In genomic region chr2:237471457-237472186, GRCh38 we compare ENCODE assay signal across 1 cellular context.
TF ChIP-seq lines count a peak whose summit lies in the region.

No MANE protein-coding gene starts in this region.

TF ChIP-seq in HepG2, 621 proteins besides CTCF, POLR2A, EP300 and RAD21 (continues in another document):
- TF ChIP-seq ZNF101 (CRISPR knock-in tag; IDR thresholded peaks at IDR 0.05; ENCODE audit: borderline replicate concordance, low read depth) (no peak), AHR (CRISPR knock-in tag; IDR thresholded peaks at IDR 0.05) (0 out of 2 replicates have a peak, but pooled peaks have one; percentile 22), PHF21A (CRISPR knock-in tag; IDR thresholded peaks at IDR 0.05) (no peak), NONO (IDR thresholded peaks at IDR 0.05) (no peak), NONO (CRISPR knock-in tag; conservative IDR thresholded peaks at IDR 0.05) (0 out of 2 replicates have a peak, but pooled peaks have one; percentile 16), ZNF350 (CRISPR knock-in tag; IDR thresholded peaks at IDR 0.05; ENCODE audit: borderline replicate concordance, low read depth) (0 out of 2 replicates have a peak, but pooled peaks have one; percentile 23), ZNF619 (CRISPR knock-in tag; IDR thresholded peaks at IDR 0.05) (0 out of 2 replicates have a peak, but pooled peaks have one; percentile 32), ZNF687 (CRISPR knock-in tag; IDR thresholded peaks at IDR 0.05) (peak; percentile 26; the same call in 1 of the 2 replicates), GABPA (IDR thresholded peaks at IDR 0.05; ENCODE audit: low read depth, low read length) (no peak), GABPA (CRISPR knock-in tag; IDR thresholded peaks at IDR 0.05; ENCODE audit: low read depth) (no peak), RELA (CRISPR knock-in tag; IDR thresholded peaks at IDR 0.05) (0 out of 2 replicates have a peak, but pooled peaks have one; percentile 48), XRCC5 (optimal IDR thresholded peaks at IDR 0.05; ENCODE audit: low read length) (peak; percentile 79), ZNF724P (CRISPR knock-in tag; IDR thresholded peaks at IDR 0.05; ENCODE audit: borderline replicate concordance) (no peak), ZBTB37 (CRISPR knock-in tag; IDR thresholded peaks at IDR 0.05) (no peak), SMC3 (IDR thresholded peaks at IDR 0.05; ENCODE audit: low read length) (peak; percentile 36; the same call in 1 of the 2 replicates), FOXM1 (CRISPR knock-in tag; IDR thresholded peaks at IDR 0.05) (no peak), ZFP36L1 (CRISPR knock-in tag; IDR thresholded peaks at IDR 0.05) (peak; percentile 34; the same call in 1 of the 2 replicates), KDM2A (CRISPR knock-in tag; IDR thresholded peaks at IDR 0.05; ENCODE audit: borderline replicate concordance, low read depth) (peak; percentile 18; the same call in 1 of the 2 replicates), HOMEZ (CRISPR knock-in tag; IDR thresholded peaks at IDR 0.05; ENCODE audit: low read depth) (no peak), STAG1 (CRISPR knock-in tag; IDR thresholded peaks at IDR 0.05) (peak; percentile 82), SKIL (CRISPR knock-in tag; IDR thresholded peaks at IDR 0.05; ENCODE audit: borderline replicate concordance) (no peak), ZFX (CRISPR knock-in tag; IDR thresholded peaks at IDR 0.05; ENCODE audit: low read depth) (peak; percentile 25; the same call in 1 of the 2 replicates)
- TF ChIP-seq, protein P1, sequence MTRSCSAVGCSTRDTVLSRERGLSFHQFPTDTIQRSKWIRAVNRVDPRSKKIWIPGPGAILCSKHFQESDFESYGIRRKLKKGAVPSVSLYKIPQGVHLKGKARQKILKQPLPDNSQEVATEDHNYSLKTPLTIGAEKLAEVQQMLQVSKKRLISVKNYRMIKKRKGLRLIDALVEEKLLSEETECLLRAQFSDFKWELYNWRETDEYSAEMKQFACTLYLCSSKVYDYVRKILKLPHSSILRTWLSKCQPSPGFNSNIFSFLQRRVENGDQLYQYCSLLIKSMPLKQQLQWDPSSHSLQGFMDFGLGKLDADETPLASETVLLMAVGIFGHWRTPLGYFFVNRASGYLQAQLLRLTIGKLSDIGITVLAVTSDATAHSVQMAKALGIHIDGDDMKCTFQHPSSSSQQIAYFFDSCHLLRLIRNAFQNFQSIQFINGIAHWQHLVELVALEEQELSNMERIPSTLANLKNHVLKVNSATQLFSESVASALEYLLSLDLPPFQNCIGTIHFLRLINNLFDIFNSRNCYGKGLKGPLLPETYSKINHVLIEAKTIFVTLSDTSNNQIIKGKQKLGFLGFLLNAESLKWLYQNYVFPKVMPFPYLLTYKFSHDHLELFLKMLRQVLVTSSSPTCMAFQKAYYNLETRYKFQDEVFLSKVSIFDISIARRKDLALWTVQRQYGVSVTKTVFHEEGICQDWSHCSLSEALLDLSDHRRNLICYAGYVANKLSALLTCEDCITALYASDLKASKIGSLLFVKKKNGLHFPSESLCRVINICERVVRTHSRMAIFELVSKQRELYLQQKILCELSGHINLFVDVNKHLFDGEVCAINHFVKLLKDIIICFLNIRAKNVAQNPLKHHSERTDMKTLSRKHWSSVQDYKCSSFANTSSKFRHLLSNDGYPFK (CRISPR knock-in tag; IDR thresholded peaks at IDR 0.05; ENCODE audit: borderline replicate concordance) = peak; percentile 15; the same call in 1 of the 2 replicates
- TF ChIP-seq, protein P2, sequence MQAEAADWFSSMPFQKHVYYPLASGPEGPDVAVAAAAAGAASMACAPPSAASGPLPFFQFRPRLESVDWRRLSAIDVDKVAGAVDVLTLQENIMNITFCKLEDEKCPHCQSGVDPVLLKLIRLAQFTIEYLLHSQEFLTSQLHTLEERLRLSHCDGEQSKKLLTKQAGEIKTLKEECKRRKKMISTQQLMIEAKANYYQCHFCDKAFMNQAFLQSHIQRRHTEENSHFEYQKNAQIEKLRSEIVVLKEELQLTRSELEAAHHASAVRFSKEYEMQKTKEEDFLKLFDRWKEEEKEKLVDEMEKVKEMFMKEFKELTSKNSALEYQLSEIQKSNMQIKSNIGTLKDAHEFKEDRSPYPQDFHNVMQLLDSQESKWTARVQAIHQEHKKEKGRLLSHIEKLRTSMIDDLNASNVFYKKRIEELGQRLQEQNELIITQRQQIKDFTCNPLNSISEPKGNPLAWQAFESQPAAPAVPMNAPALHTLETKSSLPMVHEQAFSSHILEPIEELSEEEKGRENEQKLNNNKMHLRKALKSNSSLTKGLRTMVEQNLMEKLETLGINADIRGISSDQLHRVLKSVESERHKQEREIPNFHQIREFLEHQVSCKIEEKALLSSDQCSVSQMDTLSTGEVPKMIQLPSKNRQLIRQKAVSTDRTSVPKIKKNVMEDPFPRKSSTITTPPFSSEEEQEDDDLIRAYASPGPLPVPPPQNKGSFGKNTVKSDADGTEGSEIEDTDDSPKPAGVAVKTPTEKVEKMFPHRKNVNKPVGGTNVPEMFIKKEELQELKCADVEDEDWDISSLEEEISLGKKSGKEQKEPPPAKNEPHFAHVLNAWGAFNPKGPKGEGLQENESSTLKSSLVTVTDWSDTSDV (CRISPR knock-in tag; IDR thresholded peaks at IDR 0.05) = 0 out of 2 replicates have a peak, but pooled peaks have one; percentile 21
- TF ChIP-seq, protein P3, sequence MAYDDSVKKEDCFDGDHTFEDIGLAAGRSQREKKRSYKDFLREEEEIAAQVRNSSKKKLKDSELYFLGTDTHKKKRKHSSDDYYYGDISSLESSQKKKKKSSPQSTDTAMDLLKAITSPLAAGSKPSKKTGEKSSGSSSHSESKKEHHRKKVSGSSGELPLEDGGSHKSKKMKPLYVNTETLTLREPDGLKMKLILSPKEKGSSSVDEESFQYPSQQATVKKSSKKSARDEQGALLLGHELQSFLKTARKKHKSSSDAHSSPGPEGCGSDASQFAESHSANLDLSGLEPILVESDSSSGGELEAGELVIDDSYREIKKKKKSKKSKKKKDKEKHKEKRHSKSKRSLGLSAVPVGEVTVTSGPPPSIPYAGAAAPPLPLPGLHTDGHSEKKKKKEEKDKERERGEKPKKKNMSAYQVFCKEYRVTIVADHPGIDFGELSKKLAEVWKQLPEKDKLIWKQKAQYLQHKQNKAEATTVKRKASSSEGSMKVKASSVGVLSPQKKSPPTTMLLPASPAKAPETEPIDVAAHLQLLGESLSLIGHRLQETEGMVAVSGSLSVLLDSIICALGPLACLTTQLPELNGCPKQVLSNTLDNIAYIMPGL (CRISPR knock-in tag; IDR thresholded peaks at IDR 0.05; ENCODE audit: borderline replicate concordance in 1 of 2, low read depth in 1 of 2) = peak; percentile 36 to 47; a peak in 2 of 4 replicates
- TF ChIP-seq, protein P4, sequence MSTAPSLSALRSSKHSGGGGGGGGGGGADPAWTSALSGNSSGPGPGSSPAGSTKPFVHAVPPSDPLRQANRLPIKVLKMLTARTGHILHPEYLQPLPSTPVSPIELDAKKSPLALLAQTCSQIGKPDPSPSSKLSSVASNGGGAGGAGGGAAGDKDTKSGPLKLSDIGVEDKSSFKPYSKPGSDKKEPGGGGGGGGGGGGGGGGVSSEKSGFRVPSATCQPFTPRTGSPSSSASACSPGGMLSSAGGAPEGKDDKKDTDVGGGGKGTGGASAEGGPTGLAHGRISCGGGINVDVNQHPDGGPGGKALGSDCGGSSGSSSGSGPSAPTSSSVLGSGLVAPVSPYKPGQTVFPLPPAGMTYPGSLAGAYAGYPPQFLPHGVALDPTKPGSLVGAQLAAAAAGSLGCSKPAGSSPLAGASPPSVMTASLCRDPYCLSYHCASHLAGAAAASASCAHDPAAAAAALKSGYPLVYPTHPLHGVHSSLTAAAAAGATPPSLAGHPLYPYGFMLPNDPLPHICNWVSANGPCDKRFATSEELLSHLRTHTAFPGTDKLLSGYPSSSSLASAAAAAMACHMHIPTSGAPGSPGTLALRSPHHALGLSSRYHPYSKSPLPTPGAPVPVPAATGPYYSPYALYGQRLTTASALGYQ (CRISPR knock-in tag; IDR thresholded peaks at IDR 0.05) = no peak
- TF ChIP-seq, protein P5, sequence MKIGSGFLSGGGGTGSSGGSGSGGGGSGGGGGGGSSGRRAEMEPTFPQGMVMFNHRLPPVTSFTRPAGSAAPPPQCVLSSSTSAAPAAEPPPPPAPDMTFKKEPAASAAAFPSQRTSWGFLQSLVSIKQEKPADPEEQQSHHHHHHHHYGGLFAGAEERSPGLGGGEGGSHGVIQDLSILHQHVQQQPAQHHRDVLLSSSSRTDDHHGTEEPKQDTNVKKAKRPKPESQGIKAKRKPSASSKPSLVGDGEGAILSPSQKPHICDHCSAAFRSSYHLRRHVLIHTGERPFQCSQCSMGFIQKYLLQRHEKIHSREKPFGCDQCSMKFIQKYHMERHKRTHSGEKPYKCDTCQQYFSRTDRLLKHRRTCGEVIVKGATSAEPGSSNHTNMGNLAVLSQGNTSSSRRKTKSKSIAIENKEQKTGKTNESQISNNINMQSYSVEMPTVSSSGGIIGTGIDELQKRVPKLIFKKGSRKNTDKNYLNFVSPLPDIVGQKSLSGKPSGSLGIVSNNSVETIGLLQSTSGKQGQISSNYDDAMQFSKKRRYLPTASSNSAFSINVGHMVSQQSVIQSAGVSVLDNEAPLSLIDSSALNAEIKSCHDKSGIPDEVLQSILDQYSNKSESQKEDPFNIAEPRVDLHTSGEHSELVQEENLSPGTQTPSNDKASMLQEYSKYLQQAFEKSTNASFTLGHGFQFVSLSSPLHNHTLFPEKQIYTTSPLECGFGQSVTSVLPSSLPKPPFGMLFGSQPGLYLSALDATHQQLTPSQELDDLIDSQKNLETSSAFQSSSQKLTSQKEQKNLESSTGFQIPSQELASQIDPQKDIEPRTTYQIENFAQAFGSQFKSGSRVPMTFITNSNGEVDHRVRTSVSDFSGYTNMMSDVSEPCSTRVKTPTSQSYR (CRISPR knock-in tag; IDR thresholded peaks at IDR 0.05; ENCODE audit: borderline replicate concordance) = no peak
- TF ChIP-seq, protein P6, sequence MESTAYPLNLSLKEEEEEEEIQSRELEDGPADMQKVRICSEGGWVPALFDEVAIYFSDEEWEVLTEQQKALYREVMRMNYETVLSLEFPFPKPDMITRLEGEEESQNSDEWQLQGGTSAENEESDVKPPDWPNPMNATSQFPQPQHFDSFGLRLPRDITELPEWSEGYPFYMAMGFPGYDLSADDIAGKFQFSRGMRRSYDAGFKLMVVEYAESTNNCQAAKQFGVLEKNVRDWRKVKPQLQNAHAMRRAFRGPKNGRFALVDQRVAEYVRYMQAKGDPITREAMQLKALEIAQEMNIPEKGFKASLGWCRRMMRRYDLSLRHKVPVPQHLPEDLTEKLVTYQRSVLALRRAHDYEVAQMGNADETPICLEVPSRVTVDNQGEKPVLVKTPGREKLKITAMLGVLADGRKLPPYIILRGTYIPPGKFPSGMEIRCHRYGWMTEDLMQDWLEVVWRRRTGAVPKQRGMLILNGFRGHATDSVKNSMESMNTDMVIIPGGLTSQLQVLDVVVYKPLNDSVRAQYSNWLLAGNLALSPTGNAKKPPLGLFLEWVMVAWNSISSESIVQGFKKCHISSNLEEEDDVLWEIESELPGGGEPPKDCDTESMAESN (CRISPR knock-in tag; conservative IDR thresholded peaks at IDR 0.05) = no peak
